In genomic region chr18:23849141-23849540, GRCh38 we compare ENCODE assay signal across 1 cellular context.
TF ChIP-seq lines count a peak whose summit lies in the region.

No MANE protein-coding gene starts in this region.

TF ChIP-seq in H1, 55 proteins besides CTCF, POLR2A, EP300 and RAD21 (continued from another document):
- TF ChIP-seq CHD7 (IDR thresholded peaks at IDR 0.05; ENCODE audit: insufficient replicate concordance, low read length) (no peak), RNF2 (IDR thresholded peaks at IDR 0.05; ENCODE audit: borderline replicate concordance, low read depth, low read length, missing control alignments, poor library complexity, severe bottlenecking) (no peak), BCL11A (IDR thresholded peaks at IDR 0.05; ENCODE audit: low read depth in 2 of 2, low read length in 2 of 2) (no peak), SP1 (IDR thresholded peaks at IDR 0.05; ENCODE audit: low read depth, low read length) (no peak), JUN (IDR thresholded peaks at IDR 0.05; ENCODE audit: low read depth, low read length) (no peak), KDM4A (IDR thresholded peaks at IDR 0.05; ENCODE audit: low read depth, low read length, severe bottlenecking) (no peak), BACH1 (IDR thresholded peaks at IDR 0.05; ENCODE audit: low read length) (no peak), EGR1 (IDR thresholded peaks at IDR 0.05; ENCODE audit: borderline replicate concordance, low read depth, low read length) (no peak), CHD2 (IDR thresholded peaks at IDR 0.05; ENCODE audit: low read length) (no peak), CHD1 (IDR thresholded peaks at IDR 0.05; ENCODE audit: low read depth, low read length) (no peak)
TF ChIP-seq in H1: peak in this region for 0.
